ENCODE assay signal across 1 cellular context in the genomic region with DNA sequence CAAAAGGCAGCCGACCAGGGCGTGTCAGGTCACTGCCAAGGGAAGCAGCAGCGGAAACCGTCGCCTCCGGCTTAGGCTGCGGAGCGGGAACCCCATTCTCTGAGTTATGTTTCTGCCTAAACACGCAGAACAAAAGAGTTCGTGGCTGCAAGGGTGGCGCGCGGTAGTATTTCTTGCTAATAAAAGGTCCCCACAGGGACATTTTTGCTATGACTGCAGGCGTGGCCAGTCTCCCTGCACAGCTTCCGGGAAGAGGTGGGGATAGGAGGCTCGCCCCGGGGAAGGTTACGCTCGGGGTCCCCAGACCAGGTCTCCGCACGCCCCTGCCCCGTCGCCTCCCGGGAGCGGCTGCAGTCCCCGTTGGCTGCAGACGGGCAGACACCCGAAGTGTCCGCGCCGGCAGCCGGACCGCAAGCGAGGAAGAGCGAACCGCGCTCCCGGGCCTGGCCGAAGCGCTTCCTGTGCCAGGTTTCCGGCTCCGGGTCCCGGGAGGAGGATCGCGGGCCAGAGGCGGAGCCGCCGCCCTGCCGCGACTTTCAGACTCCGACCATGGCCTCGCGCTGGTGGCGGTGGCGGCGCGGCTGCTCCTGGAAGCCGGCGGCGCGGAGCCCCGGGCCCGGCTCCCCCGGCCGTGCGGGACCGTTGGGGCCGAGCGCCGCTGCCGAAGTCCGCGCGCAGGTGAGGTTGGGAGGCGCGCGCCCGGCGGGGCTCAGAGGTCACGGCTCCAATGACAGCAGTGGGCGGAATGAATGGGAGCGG.
A peak's percentile ranks its signal among the peaks of the same experiment; 100 is the strongest.
TF ChIP-seq lines count a peak whose summit lies in the region.

A gene with protein sequence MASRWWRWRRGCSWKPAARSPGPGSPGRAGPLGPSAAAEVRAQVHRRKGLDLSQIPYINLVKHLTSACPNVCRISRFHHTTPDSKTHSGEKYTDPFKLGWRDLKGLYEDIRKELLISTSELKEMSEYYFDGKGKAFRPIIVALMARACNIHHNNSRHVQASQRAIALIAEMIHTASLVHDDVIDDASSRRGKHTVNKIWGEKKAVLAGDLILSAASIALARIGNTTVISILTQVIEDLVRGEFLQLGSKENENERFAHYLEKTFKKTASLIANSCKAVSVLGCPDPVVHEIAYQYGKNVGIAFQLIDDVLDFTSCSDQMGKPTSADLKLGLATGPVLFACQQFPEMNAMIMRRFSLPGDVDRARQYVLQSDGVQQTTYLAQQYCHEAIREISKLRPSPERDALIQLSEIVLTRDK (plus strand): TSS at position 539 of the 759 bp plus-strand sequence. CDS start 11 bp downstream, at position 550.

TF ChIP-seq in HepG2, 621 proteins besides CTCF, POLR2A, EP300 and RAD21 (continued from another document and continues in another):
- TF ChIP-seq AHR (CRISPR knock-in tag; IDR thresholded peaks at IDR 0.05) (no peak), ZNF282 (IDR thresholded peaks at IDR 0.05; ENCODE audit: partially characterized antibody) (no peak), FOXA1 (IDR thresholded peaks at IDR 0.05) (no peak), FOXA1 (CRISPR knock-in tag; IDR thresholded peaks at IDR 0.05) (no peak), PAWR (CRISPR knock-in tag; IDR thresholded peaks at IDR 0.05; ENCODE audit: borderline replicate concordance) (no peak), SNAI1 (CRISPR knock-in tag; IDR thresholded peaks at IDR 0.05; ENCODE audit: borderline replicate concordance) (no peak), ISX (CRISPR knock-in tag; conservative IDR thresholded peaks at IDR 0.05) (no peak), ZNF839 (CRISPR knock-in tag; IDR thresholded peaks at IDR 0.05; ENCODE audit: borderline replicate concordance) (peak; percentile 60; the same call in 1 of the 2 replicates), KAT7 (CRISPR knock-in tag; IDR thresholded peaks at IDR 0.05; ENCODE audit: borderline replicate concordance) (peak; percentile 66; the same call in 1 of the 2 replicates), ZNF20 (CRISPR knock-in tag; IDR thresholded peaks at IDR 0.05) (no peak), SATB2 (CRISPR knock-in tag; IDR thresholded peaks at IDR 0.05) (no peak), ZNF782 (CRISPR knock-in tag; IDR thresholded peaks at IDR 0.05; ENCODE audit: borderline replicate concordance) (no peak), ZNF17 (CRISPR knock-in tag; IDR thresholded peaks at IDR 0.05) (no peak), FLYWCH1 (CRISPR knock-in tag; IDR thresholded peaks at IDR 0.05) (no peak), RAD51 (IDR thresholded peaks at IDR 0.05; ENCODE audit: borderline replicate concordance) (no peak), ISL2 (CRISPR knock-in tag; IDR thresholded peaks at IDR 0.05) (no peak), MXI1 (IDR thresholded peaks at IDR 0.05; ENCODE audit: borderline replicate concordance, low read depth, low read length) (peak; percentile 97), SP2 (CRISPR knock-in tag; IDR thresholded peaks at IDR 0.05) (peak; percentile 63; the same call in 1 of the 2 replicates), SMYD3 (CRISPR knock-in tag; IDR thresholded peaks at IDR 0.05) (no peak), ZNF550 (CRISPR knock-in tag; IDR thresholded peaks at IDR 0.05; ENCODE audit: borderline replicate concordance) (no peak), SUZ12 (IDR thresholded peaks at IDR 0.05; ENCODE audit: low read depth, low read length) (no peak), ZFX (CRISPR knock-in tag; IDR thresholded peaks at IDR 0.05; ENCODE audit: low read depth) (peak; percentile 77), RFXAP (CRISPR knock-in tag; IDR thresholded peaks at IDR 0.05; ENCODE audit: borderline replicate concordance) (no peak), ZMAT3 (CRISPR knock-in tag; conservative IDR thresholded peaks at IDR 0.05) (no peak), PAX8 (CRISPR knock-in tag; IDR thresholded peaks at IDR 0.05; ENCODE audit: borderline replicate concordance) (no peak), ZBTB3 (CRISPR knock-in tag; IDR thresholded peaks at IDR 0.05; ENCODE audit: borderline replicate concordance, low read depth) (no peak), CAMTA2 (CRISPR knock-in tag; IDR thresholded peaks at IDR 0.05; ENCODE audit: borderline replicate concordance) (no peak), STAT5B (CRISPR knock-in tag; IDR thresholded peaks at IDR 0.05) (no peak; the same call in 1 of the 2 replicates), MIXL1 (CRISPR knock-in tag; IDR thresholded peaks at IDR 0.05) (no peak)
- TF ChIP-seq, protein P1, sequence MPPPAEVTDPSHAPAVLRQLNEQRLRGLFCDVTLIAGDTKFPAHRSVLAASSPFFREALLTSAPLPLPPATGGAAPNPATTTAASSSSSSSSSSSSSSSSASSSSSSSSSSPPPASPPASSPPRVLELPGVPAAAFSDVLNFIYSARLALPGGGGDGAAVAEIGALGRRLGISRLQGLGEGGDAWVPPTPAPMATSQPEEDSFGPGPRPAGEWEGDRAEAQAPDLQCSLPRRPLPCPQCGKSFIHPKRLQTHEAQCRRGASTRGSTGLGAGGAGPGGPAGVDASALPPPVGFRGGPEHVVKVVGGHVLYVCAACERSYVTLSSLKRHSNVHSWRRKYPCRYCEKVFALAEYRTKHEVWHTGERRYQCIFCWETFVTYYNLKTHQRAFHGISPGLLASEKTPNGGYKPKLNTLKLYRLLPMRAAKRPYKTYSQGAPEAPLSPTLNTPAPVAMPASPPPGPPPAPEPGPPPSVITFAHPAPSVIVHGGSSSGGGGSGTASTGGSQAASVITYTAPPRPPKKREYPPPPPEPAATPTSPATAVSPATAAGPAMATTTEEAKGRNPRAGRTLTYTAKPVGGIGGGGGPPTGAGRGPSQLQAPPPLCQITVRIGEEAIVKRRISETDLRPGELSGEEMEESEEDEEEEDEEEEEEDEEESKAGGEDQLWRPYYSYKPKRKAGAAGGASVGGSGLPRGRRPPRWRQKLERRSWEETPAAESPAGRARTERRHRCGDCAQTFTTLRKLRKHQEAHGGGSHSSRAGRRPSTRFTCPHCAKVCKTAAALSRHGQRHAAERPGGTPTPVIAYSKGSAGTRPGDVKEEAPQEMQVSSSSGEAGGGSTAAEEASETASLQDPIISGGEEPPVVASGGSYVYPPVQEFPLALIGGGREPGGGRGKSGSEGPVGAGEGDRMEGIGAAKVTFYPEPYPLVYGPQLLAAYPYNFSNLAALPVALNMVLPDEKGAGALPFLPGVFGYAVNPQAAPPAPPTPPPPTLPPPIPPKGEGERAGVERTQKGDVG (CRISPR knock-in tag; IDR thresholded peaks at IDR 0.05; ENCODE audit: borderline replicate concordance): peak; percentile 70; the same call in 1 of the 2 replicates
- TF ChIP-seq, protein P2, sequence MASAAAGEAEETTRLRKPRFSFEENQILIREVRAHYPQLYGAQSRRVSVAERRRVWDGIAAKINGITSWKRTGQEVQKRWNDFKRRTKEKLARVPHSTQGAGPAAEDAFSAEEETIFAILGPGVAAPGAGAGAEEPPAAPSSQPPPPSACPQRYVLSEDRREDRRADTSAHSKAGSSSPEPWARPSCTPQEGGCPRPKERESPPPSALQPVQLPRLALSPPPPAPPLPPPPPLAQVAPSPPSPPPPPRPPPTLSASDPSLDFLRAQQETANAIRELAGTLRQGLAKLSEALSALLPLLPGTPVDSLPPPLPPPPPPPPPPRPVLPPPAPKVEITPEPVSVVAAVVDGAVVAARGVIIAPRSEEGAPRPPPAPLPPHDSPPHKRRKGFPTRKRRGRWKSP (CRISPR knock-in tag; IDR thresholded peaks at IDR 0.05): no peak
- TF ChIP-seq, protein P3, sequence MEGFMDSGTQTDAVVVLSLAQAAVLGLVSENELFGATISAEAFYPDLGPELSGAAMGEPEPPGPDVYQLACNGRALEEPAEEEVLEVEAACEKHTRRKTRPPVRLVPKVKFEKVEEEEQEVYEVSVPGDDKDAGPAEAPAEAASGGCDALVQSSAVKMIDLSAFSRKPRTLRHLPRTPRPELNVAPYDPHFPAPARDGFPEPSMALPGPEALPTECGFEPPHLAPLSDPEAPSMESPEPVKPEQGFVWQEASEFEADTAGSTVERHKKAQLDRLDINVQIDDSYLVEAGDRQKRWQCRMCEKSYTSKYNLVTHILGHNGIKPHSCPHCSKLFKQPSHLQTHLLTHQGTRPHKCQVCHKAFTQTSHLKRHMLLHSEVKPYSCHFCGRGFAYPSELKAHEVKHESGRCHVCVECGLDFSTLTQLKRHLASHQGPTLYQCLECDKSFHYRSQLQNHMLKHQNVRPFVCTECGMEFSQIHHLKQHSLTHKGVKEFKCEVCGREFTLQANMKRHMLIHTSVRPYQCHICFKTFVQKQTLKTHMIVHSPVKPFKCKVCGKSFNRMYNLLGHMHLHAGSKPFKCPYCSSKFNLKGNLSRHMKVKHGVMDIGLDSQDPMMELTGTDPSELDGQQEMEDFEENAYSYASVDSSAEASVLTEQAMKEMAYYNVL (CRISPR knock-in tag; IDR thresholded peaks at IDR 0.05; ENCODE audit: borderline replicate concordance): no peak
- TF ChIP-seq, protein P4, sequence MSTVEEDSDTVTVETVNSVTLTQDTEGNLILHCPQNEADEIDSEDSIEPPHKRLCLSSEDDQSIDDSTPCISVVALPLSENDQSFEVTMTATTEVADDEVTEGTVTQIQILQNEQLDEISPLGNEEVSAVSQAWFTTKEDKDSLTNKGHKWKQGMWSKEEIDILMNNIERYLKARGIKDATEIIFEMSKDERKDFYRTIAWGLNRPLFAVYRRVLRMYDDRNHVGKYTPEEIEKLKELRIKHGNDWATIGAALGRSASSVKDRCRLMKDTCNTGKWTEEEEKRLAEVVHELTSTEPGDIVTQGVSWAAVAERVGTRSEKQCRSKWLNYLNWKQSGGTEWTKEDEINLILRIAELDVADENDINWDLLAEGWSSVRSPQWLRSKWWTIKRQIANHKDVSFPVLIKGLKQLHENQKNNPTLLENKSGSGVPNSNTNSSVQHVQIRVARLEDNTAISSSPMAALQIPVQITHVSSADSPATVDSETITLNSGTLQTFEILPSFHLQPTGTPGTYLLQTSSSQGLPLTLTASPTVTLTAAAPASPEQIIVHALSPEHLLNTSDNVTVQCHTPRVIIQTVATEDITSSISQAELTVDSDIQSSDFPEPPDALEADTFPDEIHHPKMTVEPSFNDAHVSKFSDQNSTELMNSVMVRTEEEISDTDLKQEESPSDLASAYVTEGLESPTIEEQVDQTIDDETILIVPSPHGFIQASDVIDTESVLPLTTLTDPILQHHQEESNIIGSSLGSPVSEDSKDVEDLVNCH (CRISPR knock-in tag; IDR thresholded peaks at IDR 0.05): no peak
- TF ChIP-seq, protein P5, sequence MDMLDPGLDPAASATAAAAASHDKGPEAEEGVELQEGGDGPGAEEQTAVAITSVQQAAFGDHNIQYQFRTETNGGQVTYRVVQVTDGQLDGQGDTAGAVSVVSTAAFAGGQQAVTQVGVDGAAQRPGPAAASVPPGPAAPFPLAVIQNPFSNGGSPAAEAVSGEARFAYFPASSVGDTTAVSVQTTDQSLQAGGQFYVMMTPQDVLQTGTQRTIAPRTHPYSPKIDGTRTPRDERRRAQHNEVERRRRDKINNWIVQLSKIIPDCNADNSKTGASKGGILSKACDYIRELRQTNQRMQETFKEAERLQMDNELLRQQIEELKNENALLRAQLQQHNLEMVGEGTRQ (IDR thresholded peaks at IDR 0.05; ENCODE audit: low read depth, low read length): no peak
- TF ChIP-seq, protein P5 (CRISPR knock-in tag; IDR thresholded peaks at IDR 0.05; ENCODE audit: borderline replicate concordance): no peak
- TF ChIP-seq, protein P6, sequence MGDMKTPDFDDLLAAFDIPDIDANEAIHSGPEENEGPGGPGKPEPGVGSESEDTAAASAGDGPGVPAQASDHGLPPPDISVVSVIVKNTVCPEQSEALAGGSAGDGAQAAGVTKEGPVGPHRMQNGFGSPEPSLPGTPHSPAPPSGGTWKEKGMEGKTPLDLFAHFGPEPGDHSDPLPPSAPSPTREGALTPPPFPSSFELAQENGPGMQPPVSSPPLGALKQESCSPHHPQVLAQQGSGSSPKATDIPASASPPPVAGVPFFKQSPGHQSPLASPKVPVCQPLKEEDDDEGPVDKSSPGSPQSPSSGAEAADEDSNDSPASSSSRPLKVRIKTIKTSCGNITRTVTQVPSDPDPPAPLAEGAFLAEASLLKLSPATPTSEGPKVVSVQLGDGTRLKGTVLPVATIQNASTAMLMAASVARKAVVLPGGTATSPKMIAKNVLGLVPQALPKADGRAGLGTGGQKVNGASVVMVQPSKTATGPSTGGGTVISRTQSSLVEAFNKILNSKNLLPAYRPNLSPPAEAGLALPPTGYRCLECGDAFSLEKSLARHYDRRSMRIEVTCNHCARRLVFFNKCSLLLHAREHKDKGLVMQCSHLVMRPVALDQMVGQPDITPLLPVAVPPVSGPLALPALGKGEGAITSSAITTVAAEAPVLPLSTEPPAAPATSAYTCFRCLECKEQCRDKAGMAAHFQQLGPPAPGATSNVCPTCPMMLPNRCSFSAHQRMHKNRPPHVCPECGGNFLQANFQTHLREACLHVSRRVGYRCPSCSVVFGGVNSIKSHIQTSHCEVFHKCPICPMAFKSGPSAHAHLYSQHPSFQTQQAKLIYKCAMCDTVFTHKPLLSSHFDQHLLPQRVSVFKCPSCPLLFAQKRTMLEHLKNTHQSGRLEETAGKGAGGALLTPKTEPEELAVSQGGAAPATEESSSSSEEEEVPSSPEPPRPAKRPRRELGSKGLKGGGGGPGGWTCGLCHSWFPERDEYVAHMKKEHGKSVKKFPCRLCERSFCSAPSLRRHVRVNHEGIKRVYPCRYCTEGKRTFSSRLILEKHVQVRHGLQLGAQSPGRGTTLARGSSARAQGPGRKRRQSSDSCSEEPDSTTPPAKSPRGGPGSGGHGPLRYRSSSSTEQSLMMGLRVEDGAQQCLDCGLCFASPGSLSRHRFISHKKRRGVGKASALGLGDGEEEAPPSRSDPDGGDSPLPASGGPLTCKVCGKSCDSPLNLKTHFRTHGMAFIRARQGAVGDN (CRISPR knock-in tag; IDR thresholded peaks at IDR 0.05): peak; percentile 83
- TF ChIP-seq, protein P7, sequence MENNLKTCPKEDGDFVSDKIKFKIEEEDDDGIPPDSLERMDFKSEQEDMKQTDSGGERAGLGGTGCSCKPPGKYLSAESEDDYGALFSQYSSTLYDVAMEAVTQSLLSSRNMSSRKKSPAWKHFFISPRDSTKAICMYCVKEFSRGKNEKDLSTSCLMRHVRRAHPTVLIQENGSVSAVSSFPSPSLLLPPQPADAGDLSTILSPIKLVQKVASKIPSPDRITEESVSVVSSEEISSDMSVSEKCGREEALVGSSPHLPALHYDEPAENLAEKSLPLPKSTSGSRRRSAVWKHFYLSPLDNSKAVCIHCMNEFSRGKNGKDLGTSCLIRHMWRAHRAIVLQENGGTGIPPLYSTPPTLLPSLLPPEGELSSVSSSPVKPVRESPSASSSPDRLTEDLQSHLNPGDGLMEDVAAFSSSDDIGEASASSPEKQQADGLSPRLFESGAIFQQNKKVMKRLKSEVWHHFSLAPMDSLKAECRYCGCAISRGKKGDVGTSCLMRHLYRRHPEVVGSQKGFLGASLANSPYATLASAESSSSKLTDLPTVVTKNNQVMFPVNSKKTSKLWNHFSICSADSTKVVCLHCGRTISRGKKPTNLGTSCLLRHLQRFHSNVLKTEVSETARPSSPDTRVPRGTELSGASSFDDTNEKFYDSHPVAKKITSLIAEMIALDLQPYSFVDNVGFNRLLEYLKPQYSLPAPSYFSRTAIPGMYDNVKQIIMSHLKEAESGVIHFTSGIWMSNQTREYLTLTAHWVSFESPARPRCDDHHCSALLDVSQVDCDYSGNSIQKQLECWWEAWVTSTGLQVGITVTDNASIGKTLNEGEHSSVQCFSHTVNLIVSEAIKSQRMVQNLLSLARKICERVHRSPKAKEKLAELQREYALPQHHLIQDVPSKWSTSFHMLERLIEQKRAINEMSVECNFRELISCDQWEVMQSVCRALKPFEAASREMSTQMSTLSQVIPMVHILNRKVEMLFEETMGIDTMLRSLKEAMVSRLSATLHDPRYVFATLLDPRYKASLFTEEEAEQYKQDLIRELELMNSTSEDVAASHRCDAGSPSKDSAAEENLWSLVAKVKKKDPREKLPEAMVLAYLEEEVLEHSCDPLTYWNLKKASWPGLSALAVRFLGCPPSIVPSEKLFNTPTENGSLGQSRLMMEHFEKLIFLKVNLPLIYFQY (CRISPR knock-in tag; IDR thresholded peaks at IDR 0.05; ENCODE audit: borderline replicate concordance): no peak
